8 cellular contexts compared by ENCODE assay signal in genomic region chr11:121291896-121292502, GRCh38. TPM values are rescaled to one million over a fixed set of nuclear protein-coding genes. Genes with fewer than 3 reads are reported as not detected.
A peak's percentile ranks its signal among the peaks of the same experiment; 100 is the strongest.
DNase-seq lines count a peak whose midpoint lies in the region; ATAC-seq and TF ChIP-seq lines count a peak whose summit lies in the region.

No MANE protein-coding gene starts in this region.

- H4K91ac ChIP-seq in neuronal stem cell (ENCODE audit: low read depth, low read length, poor library complexity), result no peak overlapping the region

- POLR2A ChIA-PET in T-cell (lab: Charles Lee), result interaction anchor here (0.5 to 1.4 kb wide), 15 partner anchors 10 to 1794 kb away, joined by 3 to 5 read pairs (median 3); no protein-coding TSS in a partner anchor

- H3K4ac ChIP-seq in neuronal stem cell (ENCODE audit: low read length), result no peak overlapping the region

- WGBS in neuronal stem cell (ENCODE audit: extremely low coverage in 2 of 2, insufficient read length in 2 of 2, insufficient replicate concordance in 1 of 2), 2 donors, result no CpG with 5 or more reads among the region's 19 CpGs

- H3K36me3 Mint-ChIP-seq in T-cell, result peaks cover 12% of the 10 kb centered on the region

- peaks cover 0 to 2% of the 10 kb centered on the region in 2 donors for H3K27me3 Mint-ChIP-seq in T-cell

- no peak overlapping the region for H2BK5ac ChIP-seq in neuronal stem cell (ENCODE audit: low read length)

- H4K8ac ChIP-seq in neuronal stem cell (ENCODE audit: low read depth, low read length), result no peak overlapping the region

- no peaks in the 10 kb centered on the region for H3K27me3 ChIP-seq in neuronal stem cell (ENCODE audit: control insufficient read depth in 3 of 3, insufficient read depth in 3 of 3, low read depth in 1 of 3, low read length in 3 of 3)

- peak overlapping the region; percentile 99 for H3K27ac Mint-ChIP-seq in T-cell

- no peaks in the 10 kb centered on the region for H3K9me3 Mint-ChIP-seq in T-cell

- peak overlapping the region; percentile 29 for H3K27ac ChIP-seq in neuronal stem cell (replicated peaks; ENCODE audit: low read length)

- no peak overlapping the region for H2BK120ac ChIP-seq in neuronal stem cell (ENCODE audit: low read depth, low read length)

- peaks cover 0 to 26% of the 10 kb centered on the region in 2 donors for H3K36me3 ChIP-seq in neuronal stem cell (replicated peaks in 1 of 2; ENCODE audit: control insufficient read depth in 2 of 2, insufficient read depth in 2 of 2, low read length in 2 of 2)

- no peak for TF ChIP-seq CTCF in fibroblast of pulmonary artery (IDR thresholded peaks at IDR 0.05; ENCODE audit: low read length, missing control alignments)

- H2AK5ac ChIP-seq in neuronal stem cell (ENCODE audit: low read depth, low read length), result no peak overlapping the region

- peak overlapping the region; percentile 58 for H3K18ac ChIP-seq in neuronal stem cell (ENCODE audit: low read length)

- H3K79me1 ChIP-seq in neuronal stem cell (ENCODE audit: low read depth, low read length), result peaks cover 2% of the 10 kb centered on the region

- H2BK12ac ChIP-seq in neuronal stem cell (ENCODE audit: low read length), result no peak overlapping the region

- no peak overlapping the region for H3K14ac ChIP-seq in neuronal stem cell (ENCODE audit: low read length)

- peak overlapping the region; percentile 93 to 95 (median 93) for H3K4me3 Mint-ChIP-seq in T-cell

- CTCF ChIA-PET in T-cell (lab: Charles Lee), result interaction anchor here in 1 of 2 donors (0.5 to 2.6 kb wide), 10 partner anchors 28 to 311 kb away, joined by 3 to 7 read pairs (median 4); partner anchors contain the start of gene SORL1-AS1

- DNase-seq in EL, result peak; percentile 6
- peak; percentile 2 for DNase-seq in HuH-7 (ENCODE audit: low spot score)
- DNase-seq in T-cell, result no peak
- no peak for DNase-seq in fibroblast of pulmonary artery (ENCODE audit: low read depth)
- DNase-seq in neuronal stem cell (ENCODE audit: low spot score), result no peak
- no peak for DNase-seq in inferior parietal cortex (ENCODE audit: extremely low spot score)
- no peak for DNase-seq in H4 (ENCODE audit: low spot score)

- H3K4me3 ChIP-seq in fibroblast of pulmonary artery (replicated peaks; ENCODE audit: low read depth, low read length), result peak overlapping the region; percentile 84
- H3K4me3 ChIP-seq in neuronal stem cell (ENCODE audit: low read length in 2 of 2), result peak overlapping the region; percentile 78 to 88

- no peak overlapping the region for H3K9ac ChIP-seq in neuronal stem cell (ENCODE audit: low read depth, low read length, poor library complexity)

- ATAC-seq in GM21515 (IDR thresholded peaks at IDR 0.05; ENCODE audit: unreplicated experiment) (peak; percentile 24), T-cell (replicated peaks in 1 of 4) (peak; percentile 24 to 81 (median 44))

- peak overlapping the region; percentile 78 for H3K4me2 ChIP-seq in neuronal stem cell (ENCODE audit: insufficient read depth, low read length, poor library complexity, severe bottlenecking)

- peak overlapping the region; percentile 72 for H2AFZ ChIP-seq in neuronal stem cell (ENCODE audit: low read length)

- H3K9me3 ChIP-seq in neuronal stem cell (replicated peaks in 1 of 2; ENCODE audit: control insufficient read depth in 2 of 2, insufficient read depth in 1 of 2, low read depth in 1 of 2, low read length in 2 of 2), result peaks cover 0 to 24% of the 10 kb centered on the region in 2 donors

- peaks cover 46 to 49% (median 46%) of the 10 kb centered on the region in 3 donors for H3K4me1 Mint-ChIP-seq in T-cell

- H3K23ac ChIP-seq in neuronal stem cell (ENCODE audit: low read depth, low read length, poor library complexity), result no peak overlapping the region

- H3K4me1 ChIP-seq in neuronal stem cell (ENCODE audit: control insufficient read depth in 2 of 2, insufficient read depth in 1 of 2, low read depth in 1 of 2, low read length in 2 of 2), result peaks cover 1 to 12% of the 10 kb centered on the region in 2 donors

- H2BK15ac ChIP-seq in neuronal stem cell (ENCODE audit: low read length), result no peak overlapping the region

RNA-seq across cellular contexts. Expression of gene SC5D, which starts 0.6 kb away (rescaled TPM):
- total RNA-seq in T-cell, result 10 to 100 TPM; 19.1 to 51.3 (median 25.6) TPM
- 69.6 TPM for polyA plus RNA-seq in neuronal stem cell (2013, experiment 1 of 2)
- 67.4 TPM for polyA plus RNA-seq in neuronal stem cell (2013, experiment 2 of 2)
- 42.0 and 46.9 TPM in 2 replicates for total RNA-seq in H4 (2014; rRNA removed; shearing (Covaris generic))

Comparison
In these comparisons a context has a peak if more than half of its experiments do, and no peak if none do; other contexts are left out.
1. DNase-seq: peak in EL (single experiment) and HuH-7 (single experiment); none in T-cell (0 of 34), fibroblast of pulmonary artery (single experiment), neuronal stem cell (single experiment), inferior parietal cortex (single experiment) and H4 (single experiment).